In the genomic region with DNA sequence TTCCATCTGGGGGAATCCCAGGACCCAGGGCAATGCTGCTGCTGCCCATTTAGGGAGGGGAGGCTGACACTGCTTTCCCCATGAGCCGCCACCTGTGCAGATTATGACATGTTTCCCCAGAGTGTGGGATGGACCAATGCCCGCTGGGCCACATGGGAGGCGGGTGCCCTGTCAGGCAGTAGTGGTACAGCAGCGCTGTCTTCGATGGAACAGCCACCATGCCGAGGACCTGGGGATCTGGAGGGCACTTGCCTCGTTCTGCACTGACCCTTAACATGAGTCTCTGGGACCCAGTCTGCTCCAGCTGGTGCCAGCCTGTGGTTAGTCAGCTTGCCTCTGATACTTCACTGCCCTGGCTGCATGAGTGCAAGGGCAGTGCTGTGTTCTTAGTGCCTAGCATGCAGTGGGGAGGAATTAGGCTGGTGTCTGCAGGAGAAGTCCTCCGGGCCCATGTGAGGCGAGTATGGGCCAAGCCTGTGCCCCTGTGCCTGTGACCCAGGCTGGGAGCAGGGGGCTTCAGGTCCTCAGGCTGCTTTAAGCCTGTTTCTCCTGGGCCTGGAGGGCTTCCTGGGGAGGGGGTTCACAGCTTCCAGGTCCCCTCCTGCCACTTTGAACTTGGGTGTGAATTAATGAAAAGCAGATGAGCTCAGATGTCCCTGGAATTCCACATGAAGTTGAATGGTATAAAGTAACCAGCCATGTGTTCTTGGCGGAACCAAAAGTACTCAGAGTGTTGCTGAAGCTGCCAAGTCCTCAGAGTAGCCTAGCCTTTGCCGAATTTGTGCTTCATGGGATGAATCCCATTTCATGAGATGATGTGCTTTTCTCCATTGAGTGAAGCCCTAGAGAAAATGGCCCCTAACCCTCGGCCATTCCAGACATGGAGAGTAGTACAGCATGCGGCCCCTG, we compare ENCODE assay signal across 11 cellular contexts. TPM values are rescaled to one million over a fixed set of nuclear protein-coding genes. Genes with fewer than 3 reads are reported as not detected.
DNase-seq lines count a peak whose midpoint lies in the region; ATAC-seq, FAIRE-seq and TF ChIP-seq lines count a peak whose summit lies in the region.
"Had no signal": no experiment of that assay in that cellular context is flagged by ENCODE, and none has a peak within 500 bp of the region (broad histone marks: within the 10 kb centered on the region; RNA-seq: fewer than 3 reads in every experiment).

No MANE protein-coding gene starts in this region.

- H3K4me3 Mint-ChIP-seq in naive thymus-derived CD8-positive, alpha-beta T cell: peak overlapping the region; percentile 60 to 98 (median 90)
- H3K4me3 Mint-ChIP-seq: mesothelial cell of epicardium had no signal

- H3K27me3 ChIP-seq in HepG2 (ENCODE audit: control insufficient read depth in 1 of 2, insufficient read depth in 2 of 2, low read length in 2 of 2) (no peaks in the 10 kb centered on the region), right lobe of liver (no peaks in the 10 kb centered on the region), uterus (no peaks in the 10 kb centered on the region)
- H3K27me3 ChIP-seq: adrenal gland had no signal

- no peak for DNase-seq in HepG2 (ENCODE audit: low spot score)
- DNase-seq in right lobe of liver: no peak
- no peak for DNase-seq in naive thymus-derived CD8-positive, alpha-beta T cell
- DNase-seq in germinal center (ENCODE audit: low spot score): no peak
- DNase-seq in inferior parietal cortex (ENCODE audit: extremely low spot score): no peak
- DNase-seq in uterus: no peak
- no peak for DNase-seq in KG1 (lab: John Stamatoyannopoulos, UW)
- DNase-seq: adrenal gland, SHP77 had no signal

- no peak for ATAC-seq in HepG2
- ATAC-seq in right lobe of liver: no peak
- no peak for ATAC-seq in naive thymus-derived CD8-positive, alpha-beta T cell

- TF ChIP-seq CTCF in HepG2 (CRISPR knock-in tag; IDR thresholded peaks at IDR 0.05) (no peak), right lobe of liver (IDR thresholded peaks at IDR 0.05) (no peak), uterus (IDR thresholded peaks at IDR 0.05) (no peak)

- H3K9me3 Mint-ChIP-seq in naive thymus-derived CD8-positive, alpha-beta T cell: no peaks in the 10 kb centered on the region
- H3K9me3 Mint-ChIP-seq: mesothelial cell of epicardium had no signal

- H4K20me1 ChIP-seq in HepG2 (ENCODE audit: insufficient read depth, low read length): peaks cover 14% of the 10 kb centered on the region

- H3K27ac Mint-ChIP-seq in naive thymus-derived CD8-positive, alpha-beta T cell: peak overlapping the region; percentile 96 to 100 (median 98)
- H3K27ac Mint-ChIP-seq: mesothelial cell of epicardium had no signal

- POLR2A ChIA-PET in HepG2 (lab: Yijun Ruan, JAX): no interaction called here
- POLR2A ChIA-PET in naive thymus-derived CD8-positive, alpha-beta T cell (lab: Charles Lee): interaction anchor here (0.5 to 36.8 kb wide), 12 partner anchors 8 to 486 kb away, joined by 3 to 915 read pairs (median 6); partner anchors contain the start of gene KLF13

- H3K4me2 ChIP-seq in HepG2 (ENCODE audit: low read depth, low read length): no peak overlapping the region

- no peak for FAIRE-seq in HepG2 (lab: Jason Lieb, UNC)

- peaks cover 3 to 6% of the 10 kb centered on the region in 2 experiments; a peak in 3 of 5 replicates for H3K36me3 ChIP-seq in HepG2 (replicated peaks in 1 of 2; ENCODE audit: control insufficient read depth in 1 of 2, insufficient read depth in 2 of 2, low read length in 2 of 2)
- H3K36me3 ChIP-seq in right lobe of liver: no peaks in the 10 kb centered on the region
- no peaks in the 10 kb centered on the region for H3K36me3 ChIP-seq in uterus

- H2AFZ ChIP-seq in HepG2 (ENCODE audit: low read length): no peak overlapping the region

- TF ChIP-seq EP300 in HepG2 (IDR thresholded peaks at IDR 0.05; ENCODE audit: low read depth in 2 of 2, low read length in 2 of 2) (no peak), HepG2 (CRISPR knock-in tag; IDR thresholded peaks at IDR 0.05; ENCODE audit: borderline replicate concordance) (no peak)

- H3K9me3 ChIP-seq in HepG2 (ENCODE audit: low read length) (no peaks in the 10 kb centered on the region), right lobe of liver (no peaks in the 10 kb centered on the region), uterus (no peaks in the 10 kb centered on the region)
- H3K9me3 ChIP-seq: adrenal gland had no signal

- peaks cover 32% of the 10 kb centered on the region for H3K4me1 ChIP-seq in HepG2 (ENCODE audit: insufficient read depth, low read length)
- H3K4me1 ChIP-seq in right lobe of liver: peaks cover 0 to 68% (median 40%) of the 10 kb centered on the region in 4 donors
- peaks cover 9 to 33% of the 10 kb centered on the region in 2 donors for H3K4me1 ChIP-seq in uterus

- TF ChIP-seq POLR2A in HepG2 (IDR thresholded peaks at IDR 0.05; ENCODE audit: insufficient read depth in 1 of 2, low read depth in 2 of 2, low read length in 2 of 2): no peak
- no peak for TF ChIP-seq POLR2A in right lobe of liver (IDR thresholded peaks at IDR 0.05)
- TF ChIP-seq POLR2A in uterus (IDR thresholded peaks at IDR 0.05): no peak

- no peak for TF ChIP-seq RAD21 in HepG2 (CRISPR knock-in tag; IDR thresholded peaks at IDR 0.05)

- H3K27me3 Mint-ChIP-seq in naive thymus-derived CD8-positive, alpha-beta T cell: no peaks in the 10 kb centered on the region

- BruUV-seq in HepG2 (replicated peaks; lab: Mats Ljungman, UMichigan): no TSS peak

- H3K36me3 Mint-ChIP-seq in naive thymus-derived CD8-positive, alpha-beta T cell: peaks cover 0 to 39% (median 0%) of the 10 kb centered on the region in 3 donors
- H3K36me3 Mint-ChIP-seq: mesothelial cell of epicardium had no signal

- WGBS in HepG2 (ENCODE audit: low lambda C conversion rate): 93% methylated on average over 3 of the region's 13 CpGs
- WGBS in right lobe of liver (ENCODE audit: insufficient coverage, low coverage, low lambda C conversion rate, missing lambda C conversion rate): 80% methylated on average over 1 of the region's 13 CpGs

- H3K9ac ChIP-seq in HepG2 (ENCODE audit: insufficient read depth, low read depth, low read length): no peak overlapping the region

- H3K79me2 ChIP-seq in HepG2 (ENCODE audit: insufficient read depth, low read length): peaks cover 4% of the 10 kb centered on the region

- in situ Hi-C loops in HepG2 (cut with HindIII; ENCODE audit: extremely low pct_ligation_motif_present, low pct_unique_long_range_greater_than_20kb): no loop called here

- H3K4me3 ChIP-seq in HepG2 (replicated peaks in 1 of 3; ENCODE audit: insufficient read depth in 1 of 3, low read depth in 2 of 3, low read length in 3 of 3) (no peak overlapping the region), right lobe of liver (no peak overlapping the region), uterus (no peak overlapping the region)
- H3K4me3 ChIP-seq: adrenal gland had no signal

- no peak overlapping the region for H3K27ac ChIP-seq in HepG2 (ENCODE audit: extremely low read length, insufficient read depth, low read length)
- peak overlapping the region in 1 of 3 donors; percentile 0 for H3K27ac ChIP-seq in right lobe of liver
- H3K27ac ChIP-seq in angular gyrus (ENCODE audit: low read depth, low read length): peak overlapping the region; percentile 24
- H3K27ac ChIP-seq in uterus: peak overlapping the region in 1 of 2 donors; percentile 22

- intact Hi-C loops in HepG2 (cut with micrococcal nuclease; ENCODE audit: unreplicated experiment) (no loop called here), right lobe of liver (cut with DNase I) (no loop called here), uterus (cut with DNase I; ENCODE audit: low total_unique reads) (no loop called here)

- CTCF ChIA-PET in HepG2 (lab: Yijun Ruan, JAX; ENCODE audit: low intra/inter-chr PET ratio, low total read pairs): no interaction called here

- H3K4me1 Mint-ChIP-seq in naive thymus-derived CD8-positive, alpha-beta T cell: peaks cover 59 to 100% (median 98%) of the 10 kb centered on the region in 4 donors

TF ChIP-seq in HepG2, 621 proteins besides CTCF, POLR2A, EP300 and RAD21 (continues in another document):
- no peak for TF ChIP-seq REPIN1 (CRISPR knock-in tag; IDR thresholded peaks at IDR 0.05; ENCODE audit: borderline replicate concordance, low read depth)

RNA-seq across cellular contexts. Expression of gene KLF13, which starts 22.9 kb away (rescaled TPM):
- total RNA-seq in HepG2 (2016; rRNA removed; fragmentation: Illumina TruSeq; extraction: Trizol) (25.1 and 27.8 TPM in 2 replicates), right lobe of liver (10 to 100 TPM; 22.7 to 66.2 (median 28.5) TPM), uterus (10 to 100 TPM; 20.2 to 58.8 (median 25.7) TPM)
- 1.4 and 2.8 TPM in 2 replicates for total RNA-seq in HepG2 (2016; cell fraction: cytosol; rRNA removed; fragmentation: Illumina TruSeq; extraction: Trizol; ENCODE audit: low read depth)
- 21.2 and 24.1 TPM in 2 replicates for total RNA-seq in HepG2 (2016; cell fraction: insoluble cytoplasmic fraction; rRNA removed; fragmentation: Illumina TruSeq; extraction: Trizol)
- total RNA-seq in HepG2 (2016; cell fraction: membrane; rRNA removed; fragmentation: Illumina TruSeq; extraction: Trizol): 6.8 and 8.3 TPM in 2 replicates
- total RNA-seq in HepG2 (2016; cell fraction: nucleus; rRNA removed; fragmentation: Illumina TruSeq; extraction: Trizol): 13.1 and 18.9 TPM in 2 replicates
- 16.8 and 18.8 TPM in 2 replicates for polyA plus RNA-seq in HepG2 (2011; rRNA removed)
- 9.1 and 11.1 TPM in 2 replicates for polyA plus RNA-seq in HepG2 (2011; cell fraction: cytosol; rRNA removed)
- 12.3 and 14.2 TPM in 2 replicates for polyA plus RNA-seq in HepG2 (2011; cell fraction: nucleus; rRNA removed)
- polyA plus RNA-seq in HepG2 (2012): 22.0 and 24.4 TPM in 2 replicates
- polyA plus RNA-seq in HepG2 (2016; cell fraction: cytosol; fragmentation: Illumina TruSeq; extraction: Trizol; ENCODE audit: low read depth): 1.1 and 2.1 TPM in 2 replicates
- 31.2 and 34.3 TPM in 2 replicates for polyA plus RNA-seq in HepG2 (2016; cell fraction: insoluble cytoplasmic fraction; fragmentation: Illumina TruSeq; extraction: Trizol; ENCODE audit: low read depth)
- 5.5 and 7.5 TPM in 2 replicates for polyA plus RNA-seq in HepG2 (2016; cell fraction: membrane; fragmentation: Illumina TruSeq; extraction: Trizol; ENCODE audit: low read depth)
- 30.0 and 34.4 TPM in 2 replicates for polyA plus RNA-seq in HepG2 (2016; cell fraction: nucleus; fragmentation: Illumina TruSeq; extraction: Trizol; ENCODE audit: insufficient read depth, low read depth)
- polyA minus RNA-seq in HepG2 (2011; rRNA and poly(A)+ RNA removed; ENCODE audit: low replicate concordance): 23.8 and 65.8 TPM in 2 replicates
- polyA minus RNA-seq in HepG2 (2011; cell fraction: cytosol; rRNA and poly(A)+ RNA removed): 12.2 and 13.9 TPM in 2 replicates
- polyA minus RNA-seq in HepG2 (2011; cell fraction: nucleus; rRNA and poly(A)+ RNA removed): 6.3 and 8.8 TPM in 2 replicates
- total RNA-seq in naive thymus-derived CD8-positive, alpha-beta T cell: 100 to 1,000 TPM; 240 to 244 TPM
- polyA plus RNA-seq in naive thymus-derived CD8-positive, alpha-beta T cell: 100 to 1,000 TPM in 1 of 3 donors, 10 to 100 TPM in 2; 70.1 to 102 (median 93.7) TPM
